In the genomic region with DNA sequence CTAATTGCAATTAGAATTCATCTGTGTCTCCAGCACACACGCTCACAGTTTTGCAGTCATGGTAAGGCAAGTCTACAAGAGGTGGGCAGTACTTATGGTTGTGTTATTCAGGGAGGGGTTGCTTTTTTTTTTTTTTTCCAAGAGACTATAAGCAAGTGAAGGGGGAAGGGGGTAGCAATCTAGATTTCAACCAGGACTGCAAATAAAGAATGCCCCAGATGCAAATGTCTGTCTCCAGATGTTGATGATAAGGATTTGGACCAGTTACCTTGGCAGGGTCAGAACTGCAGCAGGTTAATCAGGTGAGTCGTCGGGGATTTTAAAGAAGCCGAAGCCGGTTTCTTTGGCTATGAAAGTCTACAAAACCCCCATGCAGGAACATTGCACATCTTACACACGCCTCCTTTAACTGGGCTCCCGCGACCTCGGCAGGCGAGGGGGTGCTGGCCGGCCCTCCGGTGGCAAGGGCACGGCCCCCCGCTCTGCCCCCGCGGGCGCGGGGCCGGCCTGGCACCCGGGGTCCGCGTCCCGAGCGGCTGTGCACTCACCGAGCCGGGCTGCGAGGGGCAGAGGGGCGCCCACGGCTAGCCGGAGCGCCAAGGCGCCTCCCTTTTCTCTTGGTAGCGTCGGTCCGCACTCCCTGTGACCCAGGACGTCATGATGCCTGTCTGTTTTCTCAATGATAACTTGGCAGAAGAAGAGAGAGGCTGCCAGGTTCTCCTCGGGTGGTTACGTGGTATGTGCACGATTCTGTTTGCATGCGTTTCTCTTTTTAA, we compare ENCODE assay signal across 9 cellular contexts.
DNase-seq lines count a peak whose midpoint lies in the region; ATAC-seq and TF ChIP-seq lines count a peak whose summit lies in the region.
"Had no signal": no experiment of that assay in that cellular context is flagged by ENCODE, and none has a peak within 500 bp of the region (broad histone marks: within the 10 kb centered on the region; RNA-seq: fewer than 3 reads in every experiment).

No MANE protein-coding gene starts in this region.

- H3K4me3 Mint-ChIP-seq in Caco-2 (ENCODE audit: unreplicated experiment), result peak overlapping the region; percentile 34
- H3K4me3 Mint-ChIP-seq: activated naive CD4-positive, alpha-beta T cell treated with anti-CD3 and anti-CD28 coated beads, Interleukin-2, amount 50 U/mL, for 24 hours had no signal

- no peaks in the 10 kb centered on the region for H3K36me3 Mint-ChIP-seq in Caco-2 (ENCODE audit: insufficient read depth, unreplicated experiment)

- no peaks in the 10 kb centered on the region for H3K36me3 ChIP-seq in Caco-2 (ENCODE audit: control insufficient read depth, insufficient read depth, low read length)
- no peaks in the 10 kb centered on the region for H3K36me3 ChIP-seq in thyroid gland

- peaks cover 9% of the 10 kb centered on the region for H3K4me1 Mint-ChIP-seq in Caco-2 (ENCODE audit: low read depth, unreplicated experiment)

- no peak overlapping the region for H3K27ac Mint-ChIP-seq in Caco-2 (ENCODE audit: unreplicated experiment)
- H3K27ac Mint-ChIP-seq: activated naive CD4-positive, alpha-beta T cell treated with anti-CD3 and anti-CD28 coated beads, Interleukin-2, amount 50 U/mL, for 24 hours had no signal

- H3K9me3 Mint-ChIP-seq in Caco-2 (ENCODE audit: unreplicated experiment), result no peaks in the 10 kb centered on the region

- H3K27me3 Mint-ChIP-seq in Caco-2 (ENCODE audit: insufficient read depth, unreplicated experiment), result peaks cover 7% of the 10 kb centered on the region

- peak in 1 of 2 experiments; percentile 2 for DNase-seq in Caco-2
- peak; percentile 31 for DNase-seq in NCI-H2196 treated with DMSO at 0.1 percent for 48 hours (lab: John Stamatoyannopoulos, UW; ENCODE audit: unreplicated experiment)
- DNase-seq in cerebellum (ENCODE audit: low spot score), result peak; percentile 65
- peak; percentile 45 for DNase-seq in left lobe of liver (ENCODE audit: low spot score)
- DNase-seq in thyroid gland, result peak; percentile 66 to 72
- no peak for DNase-seq in activated CD4-positive, alpha-beta T cell treated with anti-CD3 and anti-CD28 coated beads for 4 hours
- DNase-seq in DMS79 treated with DMSO at 0.1 percent for 48 hours (lab: John Stamatoyannopoulos, UW), result no peak

- no TSS peak for BruUV-seq in Caco-2 (replicated peaks; lab: Mats Ljungman, UMichigan)

- TF ChIP-seq CTCF in Caco-2 (IDR thresholded peaks at IDR 0.05; ENCODE audit: insufficient read depth in 1 of 2, low read depth in 1 of 2, low read length in 1 of 2, severe bottlenecking in 1 of 2, unreplicated experiment in 1 of 2), result no peak
- TF ChIP-seq CTCF in thyroid gland (IDR thresholded peaks at IDR 0.05), result no peak

- H3K27me3 ChIP-seq in Caco-2 (replicated peaks; ENCODE audit: control insufficient read depth, insufficient read depth, low read length) (no peaks in the 10 kb centered on the region), thyroid gland (no peaks in the 10 kb centered on the region)

- ATAC-seq in left lobe of liver, result peak; percentile 75
- ATAC-seq in HG03565 (IDR thresholded peaks at IDR 0.05; ENCODE audit: unreplicated experiment), result no peak

- H3K27ac ChIP-seq in thyroid gland, result peak overlapping the region; percentile 74 to 92 (median 82)

- peaks cover 3% of the 10 kb centered on the region; the same call in 1 of the 2 replicates for H3K4me1 ChIP-seq in Caco-2
- H3K4me1 ChIP-seq in thyroid gland, result peaks cover 0 to 6% of the 10 kb centered on the region in 2 donors

- CTCF ChIA-PET in Caco-2 (lab: Charles Lee), result no interaction called here

- intact Hi-C loops in Caco-2 (cut with micrococcal nuclease; ENCODE audit: unreplicated experiment), result no loop called here
- intact Hi-C loops in thyroid gland (cut with DNase I), result no loop called here

- POLR2A ChIA-PET in Caco-2 (lab: Charles Lee), result no interaction called here

- H3K4me3 ChIP-seq in Caco-2 (ENCODE audit: low read depth, low read length) (peak overlapping the region; percentile 16; the same call in 1 of the 2 replicates), thyroid gland (replicated peaks in 1 of 3) (peak overlapping the region; percentile 41 to 70 (median 49))

- no peaks in the 10 kb centered on the region for H3K9me3 ChIP-seq in Caco-2
- H3K9me3 ChIP-seq in thyroid gland, result no peaks in the 10 kb centered on the region

- WGBS in thyroid gland, 2 donors, result 2 to 3% methylated on average over 16 to 34 of the region's 40 CpGs

- TF ChIP-seq POLR2A in thyroid gland (IDR thresholded peaks at IDR 0.05), result peak in 1 of 2 donors; percentile 50

Comparison
In these comparisons a context has a peak if more than half of its experiments do, and no peak if none do; other contexts are left out.
1. DNase-seq: peak in NCI-H2196 treated with DMSO at 0.1 percent for 48 hours (single experiment), cerebellum (single experiment), left lobe of liver (single experiment) and thyroid gland (2 of 2); none in activated CD4-positive, alpha-beta T cell treated with anti-CD3 and anti-CD28 coated beads for 4 hours (0 of 2) and DMS79 treated with DMSO at 0.1 percent for 48 hours (single experiment).